8 cellular contexts compared by ENCODE assay signal in the genomic region with DNA sequence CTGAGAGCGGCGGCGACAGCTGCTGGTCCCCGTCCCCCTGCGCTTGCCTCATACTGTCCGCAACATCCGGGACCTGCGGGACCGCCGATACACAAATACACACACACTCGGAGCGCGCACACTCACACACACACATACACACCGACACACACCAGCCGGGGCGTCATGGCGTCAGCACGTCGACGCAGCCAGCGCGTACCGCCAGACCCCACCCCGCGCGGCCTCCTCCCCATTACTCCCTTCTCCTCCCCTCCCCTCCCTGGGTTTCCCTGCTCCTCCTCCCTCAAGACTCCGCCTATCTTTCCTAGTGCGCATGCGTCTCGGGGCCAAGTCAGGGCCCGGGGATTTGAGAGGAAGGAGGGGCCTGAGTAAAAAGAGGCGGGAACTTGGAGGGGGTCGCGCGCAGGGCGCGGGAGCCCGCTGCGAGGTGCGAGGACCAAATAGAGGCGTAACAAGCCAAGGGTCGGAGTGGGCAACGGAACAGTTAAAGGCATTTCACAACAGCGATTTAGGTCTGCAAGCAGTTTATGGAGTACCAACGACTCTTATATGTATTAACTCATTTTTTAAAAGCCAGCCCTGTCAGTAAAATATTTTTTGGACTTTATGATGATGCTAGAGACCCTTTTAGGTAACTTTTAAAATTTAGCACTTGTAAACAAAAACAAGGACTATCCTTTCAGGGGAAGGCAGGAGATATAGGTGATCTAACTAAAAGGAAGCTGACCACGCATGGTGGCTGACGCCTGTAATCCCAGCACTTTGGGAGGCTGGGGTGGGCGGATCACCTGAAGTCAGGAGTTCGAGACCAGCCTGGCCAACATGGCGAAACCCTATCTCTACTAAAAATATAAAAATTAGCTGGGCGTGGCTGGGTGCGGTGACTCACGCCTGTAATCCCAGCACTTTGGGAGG. TPM values are rescaled to one million over a fixed set of nuclear protein-coding genes. Genes with fewer than 3 reads are reported as not detected.
DNase-seq lines count a peak whose midpoint lies in the region; ATAC-seq, FAIRE-seq and TF ChIP-seq lines count a peak whose summit lies in the region.

A gene (minus strand): TSS at position 165 of the 915 bp plus-strand sequence. CDS start 55,287 bp downstream, outside the sequence.

- peak; percentile 81 for FAIRE-seq in RCC 7860 (lab: Jason Lieb, UNC)

- peaks cover 36 to 47% (median 44%) of the 10 kb centered on the region in 4 donors for H3K4me1 ChIP-seq in esophagus muscularis mucosa

- peak; percentile 84 for ATAC-seq in GM21737 (IDR thresholded peaks at IDR 0.05; ENCODE audit: unreplicated experiment)
- peak; percentile 96 to 97 for ATAC-seq in activated T-cell treated with anti-CD3 and anti-CD28 coated beads, Interleukin-2, amount 50 U/mL, for 72 hours (replicated peaks in 1 of 2)

- H3K27me3 Mint-ChIP-seq in activated T-cell treated with anti-CD3 and anti-CD28 coated beads, Interleukin-2, amount 50 U/mL, for 72 hours (ENCODE audit: low read depth): no peaks in the 10 kb centered on the region

- intact Hi-C loops in esophagus muscularis mucosa (cut with DNase I): no loop called here

- peaks cover 46% of the 10 kb centered on the region for H3K4me1 Mint-ChIP-seq in activated T-cell treated with anti-CD3 and anti-CD28 coated beads, Interleukin-2, amount 50 U/mL, for 72 hours (ENCODE audit: low read depth)

- H3K4me3 Mint-ChIP-seq in activated T-cell treated with anti-CD3 and anti-CD28 coated beads, Interleukin-2, amount 50 U/mL, for 72 hours: peak within 1 kb of the TSS; percentile 74 to 86

- TF ChIP-seq POLR2A in esophagus muscularis mucosa (IDR thresholded peaks at IDR 0.05; ENCODE audit: low read depth): peak; percentile 6

- H3K27ac ChIP-seq in KOPT-K1 (ENCODE audit: low read depth, low read length, poor library complexity, severe bottlenecking): peak within 1 kb of the TSS; percentile 78
- H3K27ac ChIP-seq in esophagus muscularis mucosa (replicated peaks in 1 of 4): peak within 1 kb of the TSS; percentile 94 to 99 (median 98)

- H3K4me3 ChIP-seq in esophagus muscularis mucosa: peak within 1 kb of the TSS; percentile 74 to 88 (median 78)

- WGBS in esophagus muscularis mucosa: 19% methylated on average over 44 of the region's 53 CpGs

- TF ChIP-seq EP300 in esophagus muscularis mucosa (IDR thresholded peaks at IDR 0.05): no peak

- peaks cover 1 to 2% of the 10 kb centered on the region in 2 donors for H3K9me3 Mint-ChIP-seq in activated T-cell treated with anti-CD3 and anti-CD28 coated beads, Interleukin-2, amount 50 U/mL, for 72 hours

- TF ChIP-seq CTCF in esophagus muscularis mucosa (IDR thresholded peaks at IDR 0.05): no peak

- peak within 1 kb of the TSS; percentile 88 for H3K27ac Mint-ChIP-seq in activated T-cell treated with anti-CD3 and anti-CD28 coated beads, Interleukin-2, amount 50 U/mL, for 72 hours

- H3K27me3 ChIP-seq in esophagus muscularis mucosa: no peaks in the 10 kb centered on the region

- peaks cover 8 to 10% of the 10 kb centered on the region in 2 donors for H3K36me3 Mint-ChIP-seq in activated T-cell treated with anti-CD3 and anti-CD28 coated beads, Interleukin-2, amount 50 U/mL, for 72 hours (ENCODE audit: insufficient read depth in 2 of 2)

- H3K36me3 ChIP-seq in KOPT-K1 (ENCODE audit: insufficient read depth, low read length): peaks cover 17% of the 10 kb centered on the region
- H3K36me3 ChIP-seq in esophagus muscularis mucosa: peaks cover 0 to 4% (median under 1%) of the 10 kb centered on the region in 4 donors

- no peaks in the 10 kb centered on the region for H3K9me3 ChIP-seq in KOPT-K1 (ENCODE audit: insufficient read depth, low read length, poor library complexity, severe bottlenecking)
- no peaks in the 10 kb centered on the region for H3K9me3 ChIP-seq in esophagus muscularis mucosa

- DNase-seq in DMS53 (lab: John Stamatoyannopoulos, UW) (peak; percentile 100), RCC 7860 (ENCODE audit: low spot score) (peak; percentile 97), esophagus muscularis mucosa (ENCODE audit: extremely low spot score) (peak; percentile 100), myocyte (ENCODE audit: low read depth) (peak; percentile 100)
- peak; percentile 99 for DNase-seq in activated T-cell treated with anti-CD3 and anti-CD28 coated beads, Interleukin-2, amount 50 U/mL, for 72 hours
- DNase-seq in stimulated activated CD8-positive, alpha-beta memory T cell treated with anti-CD3 and anti-CD28 coated beads, Interleukin-7, amount 100 ng/mL, for 48 hours (ENCODE audit: extremely low read depth in 1 of 2, low read depth in 1 of 2): peak; percentile 98 to 99

RNA-seq across cellular contexts. Expression of the gene that starts here (rescaled TPM):
- total RNA-seq in activated T-cell treated with anti-CD3 and anti-CD28 coated beads, Interleukin-2, amount 50 U/mL, for 72 hours: 10 to 100 TPM; 77.8 to 82.2 TPM
- total RNA-seq in esophagus muscularis mucosa (100 to 1,000 TPM; 156 to 304 (median 185) TPM), myocyte (35.7 and 47.1 TPM in 2 replicates)
- polyA plus RNA-seq in myocyte (2012): 32.7 TPM

Comparison
In these comparisons a context has a peak if more than half of its experiments do, and no peak if none do; other contexts are left out.
1. Peak in every context shown above with its lines: DNase-seq, ATAC-seq, H3K4me3 ChIP-seq and H3K27ac ChIP-seq.